In the genomic region with DNA sequence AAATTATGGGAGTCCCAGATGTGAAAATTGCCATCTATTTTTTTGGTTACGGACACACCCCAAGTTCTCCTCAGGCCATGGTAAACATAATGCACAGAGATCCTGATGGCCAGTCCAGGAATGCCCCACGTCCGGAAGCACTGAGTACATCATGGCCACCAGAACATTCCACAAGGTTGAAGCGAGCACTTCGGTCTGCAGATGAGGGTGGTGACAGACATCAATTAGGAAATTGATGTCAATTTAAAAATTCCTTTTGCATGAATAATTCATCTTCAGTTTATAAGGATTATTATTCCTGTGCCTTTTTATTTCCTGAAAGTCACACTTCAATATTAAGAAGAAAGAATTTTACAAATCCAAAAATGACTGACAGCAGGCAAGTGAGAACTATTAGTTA, we compare ENCODE assay signal across 18 cellular contexts. TPM values are rescaled to one million over a fixed set of nuclear protein-coding genes. Genes with fewer than 3 reads are reported as not detected.
DNase-seq lines count a peak whose midpoint lies in the region; ATAC-seq and TF ChIP-seq lines count a peak whose summit lies in the region.
"Had no signal": no experiment of that assay in that cellular context is flagged by ENCODE, and none has a peak within 500 bp of the region (broad histone marks: within the 10 kb centered on the region; RNA-seq: fewer than 3 reads in every experiment).

No MANE protein-coding gene starts in this region.

- no peak overlapping the region for H3K4me3 Mint-ChIP-seq in activated T-helper 2 cell treated with anti-CD3 and anti-CD28 coated beads, Interferon-gamma antibody, Interleukin-2, Interleukin-4, amounts not matched to agents 10 μg/mL and 5 μg/mL and 100 μg/mL, durations not matched to agents 14 hours and 24 hours and 36 hours (ENCODE audit: low read depth)

- no peaks in the 10 kb centered on the region for H4K20me1 ChIP-seq in osteoblast (ENCODE audit: insufficient read depth, low read length)
- no peaks in the 10 kb centered on the region for H4K20me1 ChIP-seq in smooth muscle cell (ENCODE audit: low read depth)

- H3K9me3 ChIP-seq in osteoblast (ENCODE audit: low read depth, low read length) (no peaks in the 10 kb centered on the region), smooth muscle cell (replicated peaks; ENCODE audit: low read depth) (no peaks in the 10 kb centered on the region)
- H3K9me3 ChIP-seq: A549 had no signal

- H3K36me3 ChIP-seq in osteoblast (ENCODE audit: insufficient read depth, low read length) (no peaks in the 10 kb centered on the region), smooth muscle cell (ENCODE audit: low read depth) (no peaks in the 10 kb centered on the region)

- no peaks in the 10 kb centered on the region for H3K79me2 ChIP-seq in osteoblast (ENCODE audit: insufficient read depth, low read length)
- no peaks in the 10 kb centered on the region for H3K79me2 ChIP-seq in smooth muscle cell (ENCODE audit: low read depth)

- H3K4me2 ChIP-seq in osteoblast (ENCODE audit: insufficient read depth, low read length), result no peak overlapping the region
- H3K4me2 ChIP-seq in smooth muscle cell, result no peak overlapping the region
- H3K4me2 ChIP-seq: A549 had no signal

- no peak overlapping the region for H3K27ac Mint-ChIP-seq in activated T-helper 2 cell treated with anti-CD3 and anti-CD28 coated beads, Interferon-gamma antibody, Interleukin-2, Interleukin-4, amounts not matched to agents 10 μg/mL and 5 μg/mL and 100 μg/mL, durations not matched to agents 14 hours and 24 hours and 36 hours
- H3K27ac Mint-ChIP-seq: CD4-positive, CD25-positive, alpha-beta regulatory T cell had no signal

- no peaks in the 10 kb centered on the region for H3K36me3 Mint-ChIP-seq in activated T-helper 2 cell treated with anti-CD3 and anti-CD28 coated beads, Interferon-gamma antibody, Interleukin-2, Interleukin-4, amounts not matched to agents 10 μg/mL and 5 μg/mL and 100 μg/mL, durations not matched to agents 14 hours and 24 hours and 36 hours (ENCODE audit: low read depth)
- H3K36me3 Mint-ChIP-seq: CD4-positive, CD25-positive, alpha-beta regulatory T cell had no signal

- H3K4me1 ChIP-seq in osteoblast (ENCODE audit: insufficient read depth, low read length), result peaks cover 2% of the 10 kb centered on the region
- peaks cover 5% of the 10 kb centered on the region for H3K4me1 ChIP-seq in smooth muscle cell (ENCODE audit: low read depth)

- H3K27me3 Mint-ChIP-seq in activated T-helper 2 cell treated with anti-CD3 and anti-CD28 coated beads, Interferon-gamma antibody, Interleukin-2, Interleukin-4, amounts not matched to agents 10 μg/mL and 5 μg/mL and 100 μg/mL, durations not matched to agents 14 hours and 24 hours and 36 hours (ENCODE audit: low read depth), result peaks cover 17% of the 10 kb centered on the region

- H3F3A ChIP-seq in smooth muscle cell (ENCODE audit: low read depth), result no peaks in the 10 kb centered on the region

- TF ChIP-seq CTCF in osteoblast (IDR thresholded peaks at IDR 0.05; ENCODE audit: extremely low read depth, low read depth, low read length), result no peak
- no peak for TF ChIP-seq CTCF in smooth muscle cell (IDR thresholded peaks at IDR 0.05; ENCODE audit: borderline replicate concordance, insufficient read depth, poor library complexity, severe bottlenecking)

- H3K27me3 ChIP-seq in osteoblast (ENCODE audit: insufficient read depth, low read length) (peaks cover 32% of the 10 kb centered on the region), smooth muscle cell (ENCODE audit: low read depth) (no peaks in the 10 kb centered on the region)

- H3K4me3 ChIP-seq in osteoblast (ENCODE audit: insufficient read depth, low read length) (no peak overlapping the region), smooth muscle cell (no peak overlapping the region)
- H3K4me3 ChIP-seq: A549 had no signal

- intact Hi-C loops in activated T-helper 2 cell treated with anti-CD3 and anti-CD28 coated beads, Interferon-gamma antibody, Interleukin-2, Interleukin-4, amounts not matched to agents 10 μg/mL and 5 μg/mL and 100 μg/mL, durations not matched to agents 14 hours and 24 hours and 36 hours (cut with micrococcal nuclease), result no loop called here
- intact Hi-C loops in posterior vena cava (cut with DNase I), result no loop called here

- ATAC-seq in GM19397 (IDR thresholded peaks at IDR 0.05; ENCODE audit: unreplicated experiment), result no peak
- ATAC-seq: A549, Panc1 had no signal

- 68% methylated on average over 5 of the region's 5 CpGs for WGBS in smooth muscle cell (ENCODE audit: low lambda C conversion rate)

- no peaks in the 10 kb centered on the region for H3K9me3 Mint-ChIP-seq in activated T-helper 2 cell treated with anti-CD3 and anti-CD28 coated beads, Interferon-gamma antibody, Interleukin-2, Interleukin-4, amounts not matched to agents 10 μg/mL and 5 μg/mL and 100 μg/mL, durations not matched to agents 14 hours and 24 hours and 36 hours
- H3K9me3 Mint-ChIP-seq: CD4-positive, CD25-positive, alpha-beta regulatory T cell had no signal

- peaks cover 29% of the 10 kb centered on the region for H3K4me1 Mint-ChIP-seq in activated T-helper 2 cell treated with anti-CD3 and anti-CD28 coated beads, Interferon-gamma antibody, Interleukin-2, Interleukin-4, amounts not matched to agents 10 μg/mL and 5 μg/mL and 100 μg/mL, durations not matched to agents 14 hours and 24 hours and 36 hours (ENCODE audit: low read depth)

- DNase-seq in EL (peak; percentile 51), RPMI7951 (ENCODE audit: low read depth) (peak; percentile 50), fibroblast of gingiva (ENCODE audit: low read depth) (peak; percentile 44), osteoblast (ENCODE audit: insufficient read length, low spot score, missing footprints) (peak; percentile 48), smooth muscle cell (lab: John Stamatoyannopoulos, UW; ENCODE audit: unreplicated experiment) (no peak), posterior vena cava (ENCODE audit: low spot score) (no peak)
- DNase-seq in activated T-helper 2 cell treated with anti-CD3 and anti-CD28 coated beads, Interferon-gamma antibody, Interleukin-2, Interleukin-4, amounts not matched to agents 10 μg/mL and 5 μg/mL and 100 μg/mL, durations not matched to agents 14 hours and 24 hours and 36 hours (ENCODE audit: low spot score), result no peak
- DNase-seq: CD4-positive, CD25-positive, alpha-beta regulatory T cell; GF-D8; GOT3; Karpas-422; NCI-H1930; NCI-H2171; NCI-H82; SHP77 had no signal

- no peak overlapping the region for H2AFZ ChIP-seq in osteoblast (ENCODE audit: low read length)
- no peak overlapping the region for H2AFZ ChIP-seq in smooth muscle cell (ENCODE audit: low read depth)

- H3K27ac ChIP-seq in osteoblast (ENCODE audit: low read depth, low read length) (no peak overlapping the region), smooth muscle cell (ENCODE audit: low read depth) (no peak overlapping the region)
- H3K27ac ChIP-seq: A549 had no signal

- no peak overlapping the region for H3K9ac ChIP-seq in smooth muscle cell (ENCODE audit: low read depth)

RNA-seq across cellular contexts. Expression of a gene that starts 13.2 kb away (rescaled TPM):
- 36.6 TPM in 2 replicates for total RNA-seq in RPMI7951 (2014; rRNA removed; shearing (Covaris generic))
- 19.5 and 22.4 TPM in 2 replicates for total RNA-seq in osteoblast
- 53.3 and 53.9 TPM in 2 replicates for total RNA-seq in activated T-helper 2 cell treated with anti-CD3 and anti-CD28 coated beads, Interferon-gamma antibody, Interleukin-2, Interleukin-4, amounts not matched to agents 10 μg/mL and 5 μg/mL and 100 μg/mL, durations not matched to agents 14 hours and 24 hours and 36 hours
- total RNA-seq in smooth muscle cell, result 33.9 and 39.3 TPM in 2 replicates
- 21.9 and 24.3 TPM in 2 replicates for polyA plus RNA-seq in smooth muscle cell
- total RNA-seq in posterior vena cava, result 10 to 100 TPM; 16.7 to 20.5 TPM

RNA-seq across cellular contexts. Expression of a gene that starts 49.3 kb away (rescaled TPM):
- 0.36 and 0.98 TPM in 2 replicates for total RNA-seq in RPMI7951 (2014; rRNA removed; shearing (Covaris generic))
- total RNA-seq in osteoblast (0.59 and 0.72 TPM in 2 replicates), smooth muscle cell (0.58 and 0.81 TPM in 2 replicates), posterior vena cava (1 to 10 TPM; 1.2 to 1.6 TPM)
- 1.6 and 1.8 TPM in 2 replicates for total RNA-seq in activated T-helper 2 cell treated with anti-CD3 and anti-CD28 coated beads, Interferon-gamma antibody, Interleukin-2, Interleukin-4, amounts not matched to agents 10 μg/mL and 5 μg/mL and 100 μg/mL, durations not matched to agents 14 hours and 24 hours and 36 hours
- polyA plus RNA-seq in smooth muscle cell, result 0.52 and 0.62 TPM in 2 replicates

Comparison
In these comparisons a context has a peak if more than half of its experiments do, and no peak if none do; other contexts are left out.
1. DNase-seq: peak in EL (single experiment), RPMI7951 (single experiment), fibroblast of gingiva (single experiment) and osteoblast (single experiment); none in activated T-helper 2 cell treated with anti-CD3 and anti-CD28 coated beads, Interferon-gamma antibody, Interleukin-2, Interleukin-4, amounts not matched to agents 10 μg/mL and 5 μg/mL and 100 μg/mL, durations not matched to agents 14 hours and 24 hours and 36 hours (single experiment), smooth muscle cell (single experiment) and posterior vena cava (single experiment).